18 cellular contexts compared by ENCODE assay signal in the genomic region with DNA sequence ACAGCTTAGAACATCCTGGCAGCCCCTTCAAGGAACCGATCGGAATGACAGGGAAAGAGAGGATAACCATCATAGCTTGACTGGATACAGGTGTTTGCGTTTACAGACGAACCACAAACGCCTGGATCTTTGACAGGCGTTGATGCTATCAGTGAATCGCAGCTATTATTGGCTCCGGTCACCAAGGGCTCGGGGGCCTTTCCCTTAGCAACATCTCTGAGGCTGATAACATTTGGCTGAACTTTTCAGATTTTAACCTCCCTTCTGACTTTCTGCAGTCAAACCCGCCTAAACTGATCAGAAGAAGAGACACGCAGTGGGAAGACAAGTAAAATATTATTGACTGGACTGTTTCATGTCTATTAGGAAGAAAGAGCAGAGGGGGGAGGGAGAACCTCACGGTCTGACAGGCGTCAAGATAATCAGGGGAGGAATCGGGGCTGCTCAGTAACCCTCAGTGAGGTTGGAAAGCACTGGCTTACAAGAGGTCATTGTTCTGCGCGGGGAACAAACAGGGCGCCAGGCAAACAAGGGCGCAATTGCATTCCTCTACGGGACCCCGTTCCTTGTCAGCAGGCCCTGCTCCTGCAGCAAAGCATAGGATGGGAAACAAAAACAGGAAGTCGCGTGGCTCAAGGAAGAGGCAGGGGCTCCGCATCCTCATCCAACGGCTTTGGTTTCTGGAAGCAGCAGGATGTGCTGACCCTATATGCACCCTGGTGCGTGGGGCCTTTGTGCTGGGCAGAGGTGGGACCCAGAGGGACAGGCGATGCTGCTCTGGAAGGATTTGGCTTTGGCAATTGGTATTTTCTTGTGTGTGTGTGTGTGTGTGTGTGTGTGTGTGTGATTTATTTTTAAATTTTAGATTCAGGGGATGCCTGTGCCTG.
DNase-seq lines count a peak whose midpoint lies in the region; ATAC-seq and TF ChIP-seq lines count a peak whose summit lies in the region.
"Had no signal": no experiment of that assay in that cellular context is flagged by ENCODE, and none has a peak within 500 bp of the region (broad histone marks: within the 10 kb centered on the region; RNA-seq: fewer than 3 reads in every experiment).

No MANE protein-coding gene starts in this region.

- H3K4me1 Mint-ChIP-seq in nephron, result peaks cover 25% of the 10 kb centered on the region

- H3K27ac Mint-ChIP-seq in nephron, result peak overlapping the region; percentile 90 to 96 (median 92)
- H3K27ac Mint-ChIP-seq: CD8-positive, alpha-beta T cell had no signal

- no peak for TF ChIP-seq EP300 in tibial nerve (IDR thresholded peaks at IDR 0.05)

- H3K36me3 Mint-ChIP-seq in nephron (ENCODE audit: low read depth), result no peaks in the 10 kb centered on the region
- H3K36me3 Mint-ChIP-seq: CD8-positive, alpha-beta T cell had no signal

- H3K36me3 ChIP-seq in hepatocyte (replicated peaks; ENCODE audit: insufficient read depth, low read depth) (no peaks in the 10 kb centered on the region), A673 (ENCODE audit: insufficient read depth, low read length, poor library complexity, severe bottlenecking) (no peaks in the 10 kb centered on the region), tibial nerve (no peaks in the 10 kb centered on the region)
- H3K36me3 ChIP-seq: BLaER1 treated with 17β-estradiol and CSF1 and Interleukin-3, amounts not matched to agents 10 nM and 100 nM; HAP-1 had no signal

- no peaks in the 10 kb centered on the region for H4K20me1 ChIP-seq in hepatocyte (ENCODE audit: insufficient read depth, poor library complexity, severe bottlenecking)
- H4K20me1 ChIP-seq: BLaER1 treated with 17β-estradiol and CSF1 and Interleukin-3, amounts not matched to agents 10 nM and 100 nM had no signal

- H3K27me3 Mint-ChIP-seq in nephron (ENCODE audit: low read depth), result no peaks in the 10 kb centered on the region

- peak; percentile 69 for DNase-seq in SK-N-DZ (ENCODE audit: low spot score)
- DNase-seq in hepatocyte (ENCODE audit: low spot score), result no peak
- peak; percentile 77 for DNase-seq in retina
- DNase-seq in A673 (ENCODE audit: low spot score), result no peak
- no peak for DNase-seq in DMS 273 treated with DMSO at 0.1 percent for 48 hours (lab: John Stamatoyannopoulos, UW)
- DNase-seq in tibial nerve (ENCODE audit: low spot score in 2 of 2), result no peak
- DNase-seq: Calu3; CD8-positive, alpha-beta T cell; NCI-H1092 treated with DMSO at 0.1 percent for 48 hours; NCI-H146; NCI-H2029 treated with DMSO at 0.1 percent for 48 hours had no signal

- H3K9me3 ChIP-seq in hepatocyte (ENCODE audit: low read depth) (no peaks in the 10 kb centered on the region), A673 (ENCODE audit: low read depth, low read length, poor library complexity, severe bottlenecking) (no peaks in the 10 kb centered on the region), tibial nerve (no peaks in the 10 kb centered on the region)
- H3K9me3 ChIP-seq: HAP-1 had no signal

- H3K27me3 ChIP-seq in hepatocyte, result no peaks in the 10 kb centered on the region
- H3K27me3 ChIP-seq in A673 (replicated peaks; ENCODE audit: insufficient read depth, low read depth, low read length, poor library complexity), result no peaks in the 10 kb centered on the region
- no peaks in the 10 kb centered on the region for H3K27me3 ChIP-seq in tibial nerve
- H3K27me3 ChIP-seq: BLaER1 treated with 17β-estradiol and CSF1 and Interleukin-3, amounts not matched to agents 10 nM and 100 nM had no signal

- BruUV-seq in A673 (replicated peaks; lab: Mats Ljungman, UMichigan), result no TSS peak

- no peak overlapping the region for H3K4me3 ChIP-seq in hepatocyte
- no peak overlapping the region for H3K4me3 ChIP-seq in A673 (ENCODE audit: low read depth, low read length, poor library complexity, severe bottlenecking)
- no peak overlapping the region for H3K4me3 ChIP-seq in tibial nerve
- H3K4me3 ChIP-seq: BLaER1 treated with 17β-estradiol and CSF1 and Interleukin-3, amounts not matched to agents 10 nM and 100 nM; HAP-1; K562; SK-N-MC had no signal

- POLR2A ChIA-PET in A673 (lab: Charles Lee; ENCODE audit: low non-redundant PET), result no interaction called here

- peak overlapping the region; percentile 49 for H3K4me2 ChIP-seq in hepatocyte
- H3K4me2 ChIP-seq: BLaER1 treated with 17β-estradiol and CSF1 and Interleukin-3, amounts not matched to agents 10 nM and 100 nM had no signal

- 44% methylated on average over 26 of the region's 26 CpGs for WGBS in hepatocyte (ENCODE audit: low lambda C conversion rate, missing lambda C conversion rate)
- 20 to 27% methylated on average over 26 of the region's 26 CpGs for WGBS in tibial nerve, 2 donors

- CTCF ChIA-PET in A673 (lab: Charles Lee), result no interaction called here

- H3K27ac ChIP-seq in hepatocyte (no peak overlapping the region), A673 (ENCODE audit: low read depth, low read length, poor library complexity, severe bottlenecking) (no peak overlapping the region), tibial nerve (peak overlapping the region in 1 of 4 donors; percentile 59)
- H3K27ac ChIP-seq: BLaER1 treated with 17β-estradiol and CSF1 and Interleukin-3, amounts not matched to agents 10 nM and 100 nM; SK-N-MC had no signal

- TF ChIP-seq CTCF in hepatocyte (IDR thresholded peaks at IDR 0.05; ENCODE audit: poor library complexity) (no peak), nephron (IDR thresholded peaks at IDR 0.05; ENCODE audit: unreplicated experiment in 3 of 3) (no peak), A673 (conservative IDR thresholded peaks at IDR 0.05; ENCODE audit: low read depth, low read length) (no peak), tibial nerve (IDR thresholded peaks at IDR 0.05) (no peak)

- H3K4me3 Mint-ChIP-seq in nephron, result peak overlapping the region in 1 of 3 experiments; percentile 2
- H3K4me3 Mint-ChIP-seq: CD8-positive, alpha-beta T cell had no signal

- no peak for TF ChIP-seq POLR2A in tibial nerve (IDR thresholded peaks at IDR 0.05)

- H3K9me3 Mint-ChIP-seq in nephron, result no peaks in the 10 kb centered on the region

- intact Hi-C loops in A673 (cut with micrococcal nuclease; ENCODE audit: unreplicated experiment), result no loop called here

- no peaks in the 10 kb centered on the region for H3K79me2 ChIP-seq in hepatocyte

- no peak overlapping the region for H2AFZ ChIP-seq in hepatocyte

- H3K9me2 ChIP-seq in hepatocyte (replicated peaks; ENCODE audit: insufficient read depth), result no peaks in the 10 kb centered on the region

- ATAC-seq in HG02938 (IDR thresholded peaks at IDR 0.05; ENCODE audit: unreplicated experiment), result no peak
- ATAC-seq: CD8-positive, alpha-beta T cell; K562; Panc1 had no signal

- peaks cover 12% of the 10 kb centered on the region for H3K4me1 ChIP-seq in hepatocyte (ENCODE audit: insufficient read depth)
- peaks cover 4% of the 10 kb centered on the region for H3K4me1 ChIP-seq in A673 (ENCODE audit: insufficient read depth, low read length, poor library complexity, severe bottlenecking)
- H3K4me1 ChIP-seq in tibial nerve, result peaks cover 0 to 15% (median 0%) of the 10 kb centered on the region in 4 donors
- H3K4me1 ChIP-seq: HAP-1 had no signal

Comparison
In these comparisons a context has a peak if more than half of its experiments do, and no peak if none do; other contexts are left out.
1. DNase-seq: peak in SK-N-DZ (single experiment) and retina (single experiment); none in hepatocyte (single experiment), A673 (single experiment), DMS 273 treated with DMSO at 0.1 percent for 48 hours (single experiment) and tibial nerve (0 of 2).